ENCODE assay signal across 9 cellular contexts in the genomic region with DNA sequence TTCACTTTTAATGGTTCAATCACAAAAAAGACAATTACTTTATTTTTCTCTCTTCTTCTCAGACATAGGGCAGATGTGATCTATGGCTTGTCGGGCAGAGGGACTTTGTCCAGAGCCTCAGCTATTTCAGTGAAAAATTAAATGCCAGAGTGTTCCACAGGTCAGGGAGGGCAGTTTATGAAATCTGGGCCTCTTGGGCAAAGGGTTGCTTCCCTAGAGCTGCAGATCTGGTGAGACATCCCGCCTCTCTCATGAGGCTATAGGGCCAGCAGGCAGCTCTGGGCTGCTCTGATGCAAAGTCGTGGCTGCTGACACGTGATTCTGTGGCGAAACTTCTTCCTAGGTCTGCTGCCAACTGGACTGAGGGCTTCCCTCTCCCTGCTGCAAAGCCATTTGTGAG. TPM values are rescaled to one million over a fixed set of nuclear protein-coding genes. Genes with fewer than 3 reads are reported as not detected.
DNase-seq lines count a peak whose midpoint lies in the region; ATAC-seq, FAIRE-seq and TF ChIP-seq lines count a peak whose summit lies in the region.
"Had no signal": no experiment of that assay in that cellular context is flagged by ENCODE, and none has a peak within 500 bp of the region (broad histone marks: within the 10 kb centered on the region; RNA-seq: fewer than 3 reads in every experiment).

No MANE protein-coding gene starts in this region.

- H3K27me3 ChIP-seq in sigmoid colon = no peaks in the 10 kb centered on the region

- ATAC-seq in GM19351 (IDR thresholded peaks at IDR 0.05; ENCODE audit: unreplicated experiment) = no peak

- TF ChIP-seq EP300 in sigmoid colon (IDR thresholded peaks at IDR 0.05) = no peak

- no peaks in the 10 kb centered on the region for H3K36me3 Mint-ChIP-seq in activated T-helper 1 cell treated with anti-CD3 and anti-CD28 coated beads, Interleukin-12 subunit alpha, Interleukin-12 subunit beta, Interleukin-2, Interleukin-4 antibody, amounts not matched to agents 30 ng/mL and 10 ng/mL and 1 ng/mL, durations not matched to agents 14 hours and 24 hours and 36 hours (ENCODE audit: low read depth)

- peaks cover 20% of the 10 kb centered on the region for H3K27me3 Mint-ChIP-seq in activated T-helper 1 cell treated with anti-CD3 and anti-CD28 coated beads, Interleukin-12 subunit alpha, Interleukin-12 subunit beta, Interleukin-2, Interleukin-4 antibody, amounts not matched to agents 30 ng/mL and 10 ng/mL and 1 ng/mL, durations not matched to agents 14 hours and 24 hours and 36 hours (ENCODE audit: insufficient read depth)

- no peaks in the 10 kb centered on the region for H3K36me3 ChIP-seq in sigmoid colon

- no peak for DNase-seq in GM12891 (ENCODE audit: insufficient read length, low spot score)
- peak; percentile 57 for DNase-seq in SKM-1 treated with dmso at 0.1 percent for 144 hours (lab: John Stamatoyannopoulos, UW; ENCODE audit: unreplicated experiment)
- peak; percentile 72 for DNase-seq in glomerular visceral epithelial cell (ENCODE audit: extremely low spot score)
- peak; percentile 92 for DNase-seq in sigmoid colon
- DNase-seq in activated T-cell treated with anti-CD3 and anti-CD28 coated beads, Interleukin-2, amount 50 U/mL, for 1 hour = no peak
- DNase-seq in activated T-helper 1 cell treated with anti-CD3 and anti-CD28 coated beads, Interleukin-12 subunit alpha, Interleukin-12 subunit beta, Interleukin-2, Interleukin-4 antibody, amounts not matched to agents 30 ng/mL and 10 ng/mL and 1 ng/mL, durations not matched to agents 14 hours and 24 hours and 36 hours (ENCODE audit: low spot score) = no peak
- DNase-seq in GM13977 (ENCODE audit: low spot score) = no peak

- in situ Hi-C loops in GM13977 (cut with MboI; ENCODE audit: low pct_unique_long_range_greater_than_20kb, low sequenced_read_pairs, unreplicated experiment) = no loop called here

- no peak overlapping the region for H3K4me3 Mint-ChIP-seq in activated T-helper 1 cell treated with anti-CD3 and anti-CD28 coated beads, Interleukin-12 subunit alpha, Interleukin-12 subunit beta, Interleukin-2, Interleukin-4 antibody, amounts not matched to agents 30 ng/mL and 10 ng/mL and 1 ng/mL, durations not matched to agents 14 hours and 24 hours and 36 hours

- peaks cover 12% of the 10 kb centered on the region for H3K4me1 Mint-ChIP-seq in activated T-helper 1 cell treated with anti-CD3 and anti-CD28 coated beads, Interleukin-12 subunit alpha, Interleukin-12 subunit beta, Interleukin-2, Interleukin-4 antibody, amounts not matched to agents 30 ng/mL and 10 ng/mL and 1 ng/mL, durations not matched to agents 14 hours and 24 hours and 36 hours (ENCODE audit: low read depth)

- no peak for TF ChIP-seq CTCF in sigmoid colon (IDR thresholded peaks at IDR 0.05)
- TF ChIP-seq CTCF in GM13977 (IDR thresholded peaks at IDR 0.05; ENCODE audit: extremely low read depth, insufficient read depth, missing control alignments) = no peak

- peaks cover 0 to 18% (median 10%) of the 10 kb centered on the region in 4 donors for H3K4me1 ChIP-seq in sigmoid colon

- peak overlapping the region; percentile 52 to 66 (median 56) for H3K27ac ChIP-seq in sigmoid colon

- no peak overlapping the region for H3K27ac Mint-ChIP-seq in activated T-helper 1 cell treated with anti-CD3 and anti-CD28 coated beads, Interleukin-12 subunit alpha, Interleukin-12 subunit beta, Interleukin-2, Interleukin-4 antibody, amounts not matched to agents 30 ng/mL and 10 ng/mL and 1 ng/mL, durations not matched to agents 14 hours and 24 hours and 36 hours

- H3K9me3 ChIP-seq in sigmoid colon = no peaks in the 10 kb centered on the region

- no peak for TF ChIP-seq POLR2A in GM12891 (IDR thresholded peaks at IDR 0.05; ENCODE audit: low read depth, low read length)
- no peak for TF ChIP-seq POLR2A in sigmoid colon (IDR thresholded peaks at IDR 0.05)

- WGBS in sigmoid colon, 2 donors = 27 to 41% methylated on average over 5 of the region's 5 CpGs

- no peaks in the 10 kb centered on the region for H3K9me3 Mint-ChIP-seq in activated T-helper 1 cell treated with anti-CD3 and anti-CD28 coated beads, Interleukin-12 subunit alpha, Interleukin-12 subunit beta, Interleukin-2, Interleukin-4 antibody, amounts not matched to agents 30 ng/mL and 10 ng/mL and 1 ng/mL, durations not matched to agents 14 hours and 24 hours and 36 hours

- peak; percentile 88 for FAIRE-seq in GM12891 (lab: Jason Lieb, UNC)

- no peak overlapping the region for H3K4me3 ChIP-seq in sigmoid colon
- H3K4me3 ChIP-seq: skin epidermis had no signal

- intact Hi-C loops in sigmoid colon (cut with DNase I) = loop anchor here (10.0 kb wide), 1 partner anchor 211 kb away; no protein-coding TSS in a partner anchor
- intact Hi-C loops in activated T-helper 1 cell treated with anti-CD3 and anti-CD28 coated beads, Interleukin-12 subunit alpha, Interleukin-12 subunit beta, Interleukin-2, Interleukin-4 antibody, amounts not matched to agents 30 ng/mL and 10 ng/mL and 1 ng/mL, durations not matched to agents 14 hours and 24 hours and 36 hours (cut with micrococcal nuclease) = loop anchor here (1.0 kb wide), 2 partner anchors 48 to 53 kb away; no protein-coding TSS in a partner anchor

TF ChIP-seq in GM12891, 5 proteins besides CTCF, POLR2A, EP300 and RAD21:
- TF ChIP-seq TAF1 (IDR thresholded peaks at IDR 0.05; ENCODE audit: low read depth, low read length) (no peak), POLR2AphosphoS5 (IDR thresholded peaks at IDR 0.05; ENCODE audit: low read depth, low read length) (no peak), SPI1 (IDR thresholded peaks at IDR 0.05; ENCODE audit: low read depth, low read length) (no peak), POU2F2 (IDR thresholded peaks at IDR 0.05; ENCODE audit: low read depth, low read length) (no peak), PAX5 (IDR thresholded peaks at IDR 0.05; ENCODE audit: insufficient read depth, low read length, severe bottlenecking) (no peak)
TF ChIP-seq in GM12891: peak in this region for 0.

RNA-seq across cellular contexts. Expression of a gene that starts 6.0 kb away (rescaled TPM):
- polyA plus RNA-seq in GM12891 (2012; ENCODE audit: low read depth, missing spikeins) = 15.1 TPM
- total RNA-seq in sigmoid colon = 1 to 10 TPM; 3.5 to 9.1 (median 5.1) TPM
- 10 to 100 TPM; 18.0 to 40.2 (median 20.2) TPM for polyA plus RNA-seq in sigmoid colon
- total RNA-seq in activated T-helper 1 cell treated with anti-CD3 and anti-CD28 coated beads, Interleukin-12 subunit alpha, Interleukin-12 subunit beta, Interleukin-2, Interleukin-4 antibody, amounts not matched to agents 30 ng/mL and 10 ng/mL and 1 ng/mL, durations not matched to agents 14 hours and 24 hours and 36 hours = 0.66 and 0.80 TPM in 2 replicates

Comparison
In these comparisons a context has a peak if more than half of its experiments do, and no peak if none do; other contexts are left out.
1. DNase-seq: peak in SKM-1 treated with dmso at 0.1 percent for 144 hours (single experiment), glomerular visceral epithelial cell (single experiment) and sigmoid colon (single experiment); none in GM12891 (single experiment), activated T-cell treated with anti-CD3 and anti-CD28 coated beads, Interleukin-2, amount 50 U/mL, for 1 hour (single experiment), activated T-helper 1 cell treated with anti-CD3 and anti-CD28 coated beads, Interleukin-12 subunit alpha, Interleukin-12 subunit beta, Interleukin-2, Interleukin-4 antibody, amounts not matched to agents 30 ng/mL and 10 ng/mL and 1 ng/mL, durations not matched to agents 14 hours and 24 hours and 36 hours (single experiment) and GM13977 (single experiment).